15 cellular contexts compared by ENCODE assay signal in the genomic region with DNA sequence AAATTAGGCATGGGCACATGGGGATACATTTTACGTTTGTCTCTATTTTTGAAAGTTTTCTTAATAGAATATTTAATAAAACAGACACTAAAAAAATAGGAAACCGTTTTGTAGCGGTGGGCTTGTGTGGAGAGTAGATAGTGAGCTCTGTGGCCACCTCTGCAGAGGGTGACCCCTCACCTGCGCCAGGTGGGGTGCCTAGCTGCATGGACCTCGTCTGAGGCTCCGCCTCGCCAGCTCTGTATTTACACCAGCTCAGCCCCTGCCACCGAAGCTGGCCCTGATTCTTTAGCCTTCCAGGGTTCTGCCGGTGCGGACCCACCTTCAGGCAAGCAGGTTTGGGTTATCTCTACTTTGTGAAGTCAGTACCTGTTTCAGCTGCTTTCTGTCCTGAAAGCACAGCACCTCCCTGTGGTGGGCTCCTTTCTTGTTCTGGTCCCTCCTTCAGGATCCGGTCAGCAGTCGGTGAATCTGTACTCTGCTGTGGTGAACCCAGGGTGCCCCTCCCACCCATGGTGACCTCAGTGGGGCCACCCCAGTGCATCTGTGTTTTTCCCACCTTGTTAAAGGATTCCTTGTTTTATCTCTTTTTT.
A peak's percentile ranks its signal among the peaks of the same experiment; 100 is the strongest.
DNase-seq lines count a peak whose midpoint lies in the region; ATAC-seq, FAIRE-seq and TF ChIP-seq lines count a peak whose summit lies in the region.
"Had no signal": no experiment of that assay in that cellular context is flagged by ENCODE, and none has a peak within 500 bp of the region (broad histone marks: within the 10 kb centered on the region; RNA-seq: fewer than 3 reads in every experiment).

No MANE protein-coding gene starts in this region.

- TF ChIP-seq RAD21 in GM12878 (IDR thresholded peaks at IDR 0.05; ENCODE audit: insufficient read depth, low read depth, low read length), result peak; percentile 60

- CTCF ChIA-PET in GM12878 (lab: Yijun Ruan, JAX), result interaction anchor here (0.7 to 2.1 kb wide), 7 partner anchors 10 to 103 kb away, joined by 3 to 18 read pairs (median 3); no protein-coding TSS in a partner anchor
- CTCF ChIA-PET in activated CD8-positive, alpha-beta memory T cell treated with anti-CD3 and anti-CD28 coated beads, Interleukin-2, amount 10 ng/mL, durations not matched to agents 7 days and 5 days (lab: Charles Lee), result interaction anchor here (0.6 kb wide), 1 partner anchor 22 kb away, joined by 3 read pairs; no protein-coding TSS in a partner anchor

- peak; percentile 7 for DNase-seq in EH (ENCODE audit: low read depth)
- peak; percentile 68 for DNase-seq in H9
- DNase-seq in GM12878 (ENCODE audit: low read depth, low spot score), result no peak
- no peak for DNase-seq in NCI-H748 (lab: John Stamatoyannopoulos, UW; ENCODE audit: unreplicated experiment)
- no peak for DNase-seq in stimulated activated CD4-positive, alpha-beta T cell treated with anti-CD3 and anti-CD28 coated beads, Interleukin-4, amount 100 ng/mL, for 1 hour
- DNase-seq in activated CD8-positive, alpha-beta memory T cell treated with anti-CD3 and anti-CD28 coated beads, Interleukin-2, amount 10 ng/mL, durations not matched to agents 7 days and 5 days, result no peak
- no peak for DNase-seq in adrenal gland
- DNase-seq: activated CD8-positive, alpha-beta memory T cell treated with anti-CD3 and anti-CD28 coated beads, Interleukin-2, amount 50 U/mL, for 48 hours; anterior cingulate cortex; COR-L47; NCI-H146 had no signal

- H3K27ac ChIP-seq in H9 (ENCODE audit: insufficient read length, low read depth, low read length), result no peak overlapping the region
- no peak overlapping the region for H3K27ac ChIP-seq in GM12878 (ENCODE audit: control insufficient read depth, insufficient read depth)
- no peak overlapping the region for H3K27ac ChIP-seq in adrenal gland

- peaks cover 7% of the 10 kb centered on the region for H3K79me1 ChIP-seq in H9 (ENCODE audit: insufficient read depth, low read depth, low read length, poor library complexity, severe bottlenecking)

- no peak overlapping the region for H4K8ac ChIP-seq in H9 (replicated peaks; ENCODE audit: insufficient read length, low read depth, low read length)

- no peak overlapping the region for H3K4me2 ChIP-seq in H9 (ENCODE audit: insufficient read depth, insufficient read length, low read length)
- H3K4me2 ChIP-seq in GM12878 (ENCODE audit: control insufficient read depth, insufficient read depth), result no peak overlapping the region

- H3K27ac Mint-ChIP-seq in H9 (peak overlapping the region in 1 of 3 experiments; percentile 84; a peak in 3 of 7 replicates), nephron (peak overlapping the region in 1 of 3 experiments; percentile 16)
- no peak overlapping the region for H3K27ac Mint-ChIP-seq in activated CD8-positive, alpha-beta memory T cell treated with anti-CD3 and anti-CD28 coated beads, Interleukin-2, amount 10 ng/mL, durations not matched to agents 7 days and 5 days
- H3K27ac Mint-ChIP-seq: T-helper 2 cell treated with Interferon-gamma antibody and Interleukin-4, amounts not matched to agents 5 μg/mL and 100 μg/mL, for 36 hours had no signal

- SMC1A ChIA-PET in GM12878 (lab: Charles Lee; ENCODE audit: uncharacterized antibody, unreplicated experiment), result interaction anchor here (1.1 to 2.3 kb wide), 2 partner anchors 99 to 101 kb away, joined by 3 to 14 read pairs; no protein-coding TSS in a partner anchor

- H3K4me3 ChIP-seq in GM12878 (no peak overlapping the region), adrenal gland (no peak overlapping the region)

- H3K23ac ChIP-seq in H9 (ENCODE audit: insufficient read length, low read depth, low read length), result no peak overlapping the region

- POLR2A ChIA-PET in GM12878 (lab: Charles Lee), result no interaction called here

- H3K9ac ChIP-seq in H9 (ENCODE audit: extremely low read depth, insufficient read length, low read length) (no peak overlapping the region), GM12878 (ENCODE audit: control insufficient read depth, insufficient read depth, low read length) (no peak overlapping the region)

- TF ChIP-seq EP300 in GM12878 (IDR thresholded peaks at IDR 0.05; ENCODE audit: borderline replicate concordance in 1 of 2, control insufficient read depth in 1 of 2, low read depth in 2 of 2, low read length in 2 of 2), result no peak

- no peak overlapping the region for H2BK15ac ChIP-seq in H9 (ENCODE audit: low read depth, low read length)

- no peaks in the 10 kb centered on the region for H3K23me2 ChIP-seq in H9 (ENCODE audit: insufficient read length, low read depth, low read length, poor library complexity, severe bottlenecking)

- H3K4me1 Mint-ChIP-seq in H9 (peaks cover 2 to 7% of the 10 kb centered on the region in 2 experiments; a peak in 2 of 4 replicates), nephron (peaks cover 13% of the 10 kb centered on the region)
- H3K4me1 Mint-ChIP-seq in activated CD8-positive, alpha-beta memory T cell treated with anti-CD3 and anti-CD28 coated beads, Interleukin-2, amount 10 ng/mL, durations not matched to agents 7 days and 5 days, result no peaks in the 10 kb centered on the region

- H3K4ac ChIP-seq in H9 (ENCODE audit: low read depth, low read length), result no peak overlapping the region

- H2AFZ ChIP-seq in H9 (ENCODE audit: low read length) (no peak overlapping the region), GM12878 (ENCODE audit: control insufficient read depth, low read depth, low read length) (no peak overlapping the region)

- RAD21 ChIA-PET in GM12878 (lab: Charles Lee; ENCODE audit: unreplicated experiment), result interaction anchor here (0.9 to 4.4 kb wide), 2 partner anchors 94 to 99 kb away, joined by 3 to 29 read pairs; no protein-coding TSS in a partner anchor

- no peak overlapping the region for H2AK5ac ChIP-seq in H9 (ENCODE audit: insufficient read length, low read length)

- H2BK20ac ChIP-seq in H9 (ENCODE audit: low read depth, low read length, poor library complexity, severe bottlenecking), result no peak overlapping the region

- no peak overlapping the region for H2BK12ac ChIP-seq in H9 (ENCODE audit: insufficient read length, low read depth, low read length)

- BruUV-seq in GM12878 (replicated peaks; lab: Mats Ljungman, UMichigan), result no TSS peak

- WGBS in H9 (ENCODE audit: extremely low coverage, insufficient read length, low lambda C conversion rate), result no CpG with 5 or more reads among the region's 12 CpGs
- WGBS in GM12878 (ENCODE audit: insufficient coverage, insufficient replicate concordance, low lambda C conversion rate, missing lambda C conversion rate), result 87% methylated on average over 12 of the region's 12 CpGs
- 86 to 91% (median 90%) methylated on average over 9 to 12 of the region's 12 CpGs for WGBS in adrenal gland, 4 donors

- H3K27me3 ChIP-seq in H9 (ENCODE audit: insufficient read depth, low read length), result no peaks in the 10 kb centered on the region
- no peaks in the 10 kb centered on the region for H3K27me3 ChIP-seq in GM12878 (replicated peaks in 1 of 2; ENCODE audit: control insufficient read depth in 2 of 2, insufficient read depth in 2 of 2, low read length in 1 of 2)
- H3K27me3 ChIP-seq in adrenal gland, result no peaks in the 10 kb centered on the region

- H3K9me3 Mint-ChIP-seq in H9 (peaks cover 6 to 15% of the 10 kb centered on the region in 2 experiments; a peak in 4 of 5 replicates), nephron (peaks cover 18% of the 10 kb centered on the region)
- H3K9me3 Mint-ChIP-seq in activated CD8-positive, alpha-beta memory T cell treated with anti-CD3 and anti-CD28 coated beads, Interleukin-2, amount 10 ng/mL, durations not matched to agents 7 days and 5 days (ENCODE audit: low read depth), result peaks cover 4% of the 10 kb centered on the region
- H3K9me3 Mint-ChIP-seq: T-helper 2 cell treated with Interferon-gamma antibody and Interleukin-4, amounts not matched to agents 5 μg/mL and 100 μg/mL, for 36 hours had no signal

- H4K20me1 ChIP-seq in H9 (ENCODE audit: control insufficient read depth, insufficient read depth, insufficient read length) (no peaks in the 10 kb centered on the region), GM12878 (ENCODE audit: control insufficient read depth, insufficient read depth) (no peaks in the 10 kb centered on the region)

- in situ Hi-C loops in GM12878 (cut with MboI), result no loop called here

- TF ChIP-seq POLR2A in GM12878 (IDR thresholded peaks at IDR 0.05; ENCODE audit: low read depth, low read length), result no peak
- no peak for TF ChIP-seq POLR2A in adrenal gland (IDR thresholded peaks at IDR 0.05)

- peak; percentile 62 for TF ChIP-seq CTCF in H9 (conservative IDR thresholded peaks at IDR 0.05)
- TF ChIP-seq CTCF in GM12878 (IDR thresholded peaks at IDR 0.05 in 2 of 3, conservative IDR thresholded peaks at IDR 0.05 in 1 of 3; ENCODE audit: control insufficient read depth in 2 of 3, extremely low read depth in 1 of 3, insufficient read depth in 1 of 3, low read depth in 3 of 3, low read length in 3 of 3), result peak; percentile 10 to 45 (median 22); a peak in 2 of 6 replicates
- peak in 2 of 3 experiments; percentile 17 to 20 for TF ChIP-seq CTCF in nephron (IDR thresholded peaks at IDR 0.05; ENCODE audit: unreplicated experiment in 3 of 3)
- no peak for TF ChIP-seq CTCF in adrenal gland (IDR thresholded peaks at IDR 0.05)

- H2BK120ac ChIP-seq in H9 (ENCODE audit: low read depth, low read length, poor library complexity, severe bottlenecking), result no peak overlapping the region

- peaks cover 46 to 62% (median 52%) of the 10 kb centered on the region in 3 experiments for H3K36me3 Mint-ChIP-seq in H9 (ENCODE audit: insufficient read depth in 1 of 3, low read depth in 3 of 3)
- peaks cover 53% of the 10 kb centered on the region for H3K36me3 Mint-ChIP-seq in nephron (ENCODE audit: low read depth)
- H3K36me3 Mint-ChIP-seq in activated CD8-positive, alpha-beta memory T cell treated with anti-CD3 and anti-CD28 coated beads, Interleukin-2, amount 10 ng/mL, durations not matched to agents 7 days and 5 days, result peaks cover 28% of the 10 kb centered on the region

- intact Hi-C loops in GM12878 (cut with micrococcal nuclease; ENCODE audit: unreplicated experiment), result no loop called here
- intact Hi-C loops in adrenal gland (cut with DNase I), result no loop called here

- peak; percentile 57 for ATAC-seq in GM12878
- ATAC-seq in activated CD8-positive, alpha-beta memory T cell treated with anti-CD3 and anti-CD28 coated beads, Interleukin-2, amount 10 ng/mL, durations not matched to agents 7 days and 5 days, result no peak

- no peaks in the 10 kb centered on the region for H3K9me3 ChIP-seq in H9 (ENCODE audit: control insufficient read depth, low read depth, low read length)
- H3K9me3 ChIP-seq in GM12878 (replicated peaks; ENCODE audit: control insufficient read depth, insufficient read depth, low read length), result no peaks in the 10 kb centered on the region; the same call in 1 of the 3 replicates
- no peaks in the 10 kb centered on the region for H3K9me3 ChIP-seq in adrenal gland (replicated peaks in 1 of 3)

- peaks cover 25 to 35% of the 10 kb centered on the region in 2 experiments for H3K36me3 ChIP-seq in GM12878 (ENCODE audit: control insufficient read depth in 2 of 2, insufficient read depth in 2 of 2, low read length in 1 of 2)
- H3K36me3 ChIP-seq in adrenal gland (replicated peaks in 1 of 2), result peaks cover 0 to 34% of the 10 kb centered on the region in 2 donors

- H3K4me1 ChIP-seq in H9 (ENCODE audit: insufficient read depth, low read length), result no peaks in the 10 kb centered on the region
- no peaks in the 10 kb centered on the region for H3K4me1 ChIP-seq in GM12878 (ENCODE audit: control insufficient read depth, insufficient read depth, low read length)
- no peaks in the 10 kb centered on the region for H3K4me1 ChIP-seq in adrenal gland (replicated peaks in 1 of 2)

- no peak overlapping the region for H4K91ac ChIP-seq in H9 (ENCODE audit: insufficient read length, low read depth, low read length)

- no peak overlapping the region for H3K18ac ChIP-seq in H9 (ENCODE audit: insufficient read length, low read depth, low read length)

- no peak overlapping the region for H3K56ac ChIP-seq in H9 (ENCODE audit: insufficient read length, low read depth, low read length)

- no peak overlapping the region for H3T11ph ChIP-seq in H9 (ENCODE audit: low read length)

- FAIRE-seq in GM12878 (lab: Jason Lieb, UNC), result no peak
- FAIRE-seq: endothelial cell of umbilical vein, small intestine had no signal

- H3K79me2 ChIP-seq in H9 (ENCODE audit: insufficient read depth, low read length) (no peaks in the 10 kb centered on the region), GM12878 (ENCODE audit: control insufficient read depth, insufficient read depth, low read length) (no peaks in the 10 kb centered on the region; the same call in 1 of the 2 replicates)

- H4K5ac ChIP-seq in H9 (ENCODE audit: insufficient read length, low read depth, low read length), result no peak overlapping the region

- H3K14ac ChIP-seq in H9 (ENCODE audit: insufficient read depth, low read length), result no peak overlapping the region

- H3K4me3 Mint-ChIP-seq in H9 (no peak overlapping the region), nephron (no peak overlapping the region)
- no peak overlapping the region for H3K4me3 Mint-ChIP-seq in activated CD8-positive, alpha-beta memory T cell treated with anti-CD3 and anti-CD28 coated beads, Interleukin-2, amount 10 ng/mL, durations not matched to agents 7 days and 5 days
- H3K4me3 Mint-ChIP-seq: T-helper 2 cell treated with Interferon-gamma antibody and Interleukin-4, amounts not matched to agents 5 μg/mL and 100 μg/mL, for 36 hours had no signal

- H2BK5ac ChIP-seq in H9 (ENCODE audit: insufficient read length, low read length), result no peak overlapping the region

- H3K27me3 Mint-ChIP-seq in H9 (ENCODE audit: low read depth), result no peaks in the 10 kb centered on the region
- H3K27me3 Mint-ChIP-seq in nephron (ENCODE audit: low read depth), result no peaks in the 10 kb centered on the region
- H3K27me3 Mint-ChIP-seq in activated CD8-positive, alpha-beta memory T cell treated with anti-CD3 and anti-CD28 coated beads, Interleukin-2, amount 10 ng/mL, durations not matched to agents 7 days and 5 days, result no peaks in the 10 kb centered on the region

Comparison
In these comparisons a context has a peak if more than half of its experiments do, and no peak if none do; other contexts are left out.
1. DNase-seq: peak in EH (single experiment) and H9 (single experiment); none in GM12878 (single experiment), NCI-H748 (single experiment), stimulated activated CD4-positive, alpha-beta T cell treated with anti-CD3 and anti-CD28 coated beads, Interleukin-4, amount 100 ng/mL, for 1 hour (single experiment), activated CD8-positive, alpha-beta memory T cell treated with anti-CD3 and anti-CD28 coated beads, Interleukin-2, amount 10 ng/mL, durations not matched to agents 7 days and 5 days (single experiment) and adrenal gland (0 of 7).
2. CTCF ChIP-seq: peak in H9 (single experiment), GM12878 (3 of 3) and nephron (2 of 3); none in adrenal gland (0 of 6).